In the genomic region with DNA sequence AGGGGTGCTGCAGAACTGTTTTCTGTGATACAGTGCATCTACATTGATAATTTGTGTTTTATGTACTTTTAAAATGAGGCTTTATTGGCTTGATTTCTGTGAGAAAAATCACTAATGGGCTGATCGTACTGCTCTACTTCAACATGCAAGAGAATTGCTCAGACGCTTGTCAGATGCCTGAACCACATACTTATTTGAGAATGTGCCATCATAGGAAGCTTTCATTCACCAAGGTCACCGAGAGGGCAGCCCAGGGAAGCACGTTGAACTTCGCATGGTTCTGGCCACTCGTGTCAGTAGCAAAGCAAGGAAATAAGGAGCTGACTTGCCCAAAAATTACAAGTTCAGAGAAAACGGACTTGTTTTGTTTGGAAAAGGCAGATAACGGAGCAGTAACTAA, we compare ENCODE assay signal across 11 cellular contexts.
DNase-seq lines count a peak whose midpoint lies in the region; ATAC-seq and TF ChIP-seq lines count a peak whose summit lies in the region.
"Had no signal": no experiment of that assay in that cellular context is flagged by ENCODE, and none has a peak within 500 bp of the region (broad histone marks: within the 10 kb centered on the region; RNA-seq: fewer than 3 reads in every experiment).

No MANE protein-coding gene starts in this region.

- no peak overlapping the region for H3K14ac ChIP-seq in mesenchymal stem cell (ENCODE audit: low read length in 2 of 2)

- H3K36me3 ChIP-seq in esophagus muscularis mucosa (no peaks in the 10 kb centered on the region), mesenchymal stem cell (ENCODE audit: control insufficient read depth in 1 of 2, insufficient read depth in 2 of 2, low read depth in 1 of 2, low read length in 2 of 2) (peaks cover 0 to 2% of the 10 kb centered on the region in 2 experiments), upper lobe of right lung (no peaks in the 10 kb centered on the region)

- H3K4me1 ChIP-seq in esophagus muscularis mucosa (peaks cover 27 to 46% (median 40%) of the 10 kb centered on the region in 4 donors), mesenchymal stem cell (ENCODE audit: control insufficient read depth, insufficient read depth, low read depth, low read length) (peaks cover 15% of the 10 kb centered on the region), upper lobe of right lung (peaks cover 16% of the 10 kb centered on the region)

- 34% methylated on average over 8 of the region's 8 CpGs for WGBS in esophagus muscularis mucosa
- 24% methylated on average over 6 of the region's 8 CpGs for WGBS in mesenchymal stem cell

- peak overlapping the region; percentile 29 to 47 (median 42) for H3K4me3 ChIP-seq in esophagus muscularis mucosa
- peak overlapping the region in 1 of 2 experiments; percentile 74 for H3K4me3 ChIP-seq in mesenchymal stem cell (ENCODE audit: insufficient read depth in 1 of 2, low read depth in 1 of 2, low read length in 2 of 2)
- peak overlapping the region; percentile 21 for H3K4me3 ChIP-seq in upper lobe of right lung
- H3K4me3 ChIP-seq: SK-N-MC had no signal

- no peaks in the 10 kb centered on the region for H3K27me3 ChIP-seq in esophagus muscularis mucosa
- H3K27me3 ChIP-seq in mesenchymal stem cell (ENCODE audit: control insufficient read depth in 1 of 2, insufficient read depth in 1 of 2, low read length in 2 of 2): no peaks in the 10 kb centered on the region
- no peaks in the 10 kb centered on the region for H3K27me3 ChIP-seq in upper lobe of right lung

- no peak for ATAC-seq in activated CD8-positive, alpha-beta memory T cell treated with anti-CD3 and anti-CD28 coated beads, Interleukin-2, amount 10 ng/mL, durations not matched to agents 7 days and 5 days
- ATAC-seq in upper lobe of right lung: peak; percentile 29
- ATAC-seq in HG03139 (IDR thresholded peaks at IDR 0.05; ENCODE audit: unreplicated experiment): no peak

- H2BK12ac ChIP-seq in mesenchymal stem cell (ENCODE audit: low read length in 2 of 2): peak overlapping the region in 1 of 2 experiments; percentile 52

- no peak overlapping the region for H3K4me2 ChIP-seq in mesenchymal stem cell (ENCODE audit: low read length, poor library complexity, severe bottlenecking)

- H2AFZ ChIP-seq in mesenchymal stem cell (ENCODE audit: low read depth, low read length): no peak overlapping the region

- no peak overlapping the region for H3K23ac ChIP-seq in mesenchymal stem cell (ENCODE audit: low read length in 2 of 2)

- peak overlapping the region; percentile 54 to 77 (median 62) for H3K27ac ChIP-seq in esophagus muscularis mucosa (replicated peaks in 1 of 4)
- peak overlapping the region; percentile 30 for H3K27ac ChIP-seq in mesenchymal stem cell (ENCODE audit: low read length, poor library complexity, severe bottlenecking)
- peak overlapping the region; percentile 63 for H3K27ac ChIP-seq in upper lobe of right lung
- H3K27ac ChIP-seq: SK-N-MC had no signal

- H4K8ac ChIP-seq in mesenchymal stem cell (ENCODE audit: low read length): peak overlapping the region; percentile 8

- H2BK15ac ChIP-seq in mesenchymal stem cell (ENCODE audit: low read depth, poor library complexity, severe bottlenecking): no peak overlapping the region

- H3K27me3 Mint-ChIP-seq in activated CD8-positive, alpha-beta memory T cell treated with anti-CD3 and anti-CD28 coated beads, Interleukin-2, amount 10 ng/mL, durations not matched to agents 7 days and 5 days: no peaks in the 10 kb centered on the region

- TF ChIP-seq CTCF in esophagus muscularis mucosa (IDR thresholded peaks at IDR 0.05): no peak
- no peak for TF ChIP-seq CTCF in upper lobe of right lung (IDR thresholded peaks at IDR 0.05)

- no peak overlapping the region for H2BK120ac ChIP-seq in mesenchymal stem cell (ENCODE audit: low read depth, low read length)

- H3K4ac ChIP-seq in mesenchymal stem cell (ENCODE audit: low read depth in 1 of 2, low read length in 2 of 2): no peak overlapping the region

- no peak overlapping the region for H4K91ac ChIP-seq in mesenchymal stem cell (ENCODE audit: low read length)

- no peak for TF ChIP-seq POLR2A in esophagus muscularis mucosa (IDR thresholded peaks at IDR 0.05; ENCODE audit: low read depth)

- H3K36me3 Mint-ChIP-seq in activated CD8-positive, alpha-beta memory T cell treated with anti-CD3 and anti-CD28 coated beads, Interleukin-2, amount 10 ng/mL, durations not matched to agents 7 days and 5 days: peaks cover 36% of the 10 kb centered on the region

- no peak overlapping the region for H3K27ac Mint-ChIP-seq in activated CD8-positive, alpha-beta memory T cell treated with anti-CD3 and anti-CD28 coated beads, Interleukin-2, amount 10 ng/mL, durations not matched to agents 7 days and 5 days

- H2BK5ac ChIP-seq in mesenchymal stem cell (ENCODE audit: low read depth, low read length, poor library complexity, severe bottlenecking): no peak overlapping the region

- no peak for TF ChIP-seq EP300 in esophagus muscularis mucosa (IDR thresholded peaks at IDR 0.05)

- peaks cover 11% of the 10 kb centered on the region for H3K79me1 ChIP-seq in mesenchymal stem cell (replicated peaks; ENCODE audit: low read length, poor library complexity, severe bottlenecking)

- CTCF ChIA-PET in activated CD8-positive, alpha-beta memory T cell treated with anti-CD3 and anti-CD28 coated beads, Interleukin-2, amount 10 ng/mL, durations not matched to agents 7 days and 5 days (lab: Charles Lee): no interaction called here

- no peak overlapping the region for H3K4me3 Mint-ChIP-seq in activated CD8-positive, alpha-beta memory T cell treated with anti-CD3 and anti-CD28 coated beads, Interleukin-2, amount 10 ng/mL, durations not matched to agents 7 days and 5 days

- peak overlapping the region in 1 of 2 experiments; percentile 70 for H3K18ac ChIP-seq in mesenchymal stem cell (ENCODE audit: low read depth in 1 of 2, low read length in 2 of 2)

- peak overlapping the region; percentile 86 for H3K9ac ChIP-seq in mesenchymal stem cell (ENCODE audit: low read length)

- H3K9me3 Mint-ChIP-seq in activated CD8-positive, alpha-beta memory T cell treated with anti-CD3 and anti-CD28 coated beads, Interleukin-2, amount 10 ng/mL, durations not matched to agents 7 days and 5 days (ENCODE audit: low read depth): no peaks in the 10 kb centered on the region

- H3K9me3 ChIP-seq in esophagus muscularis mucosa: no peaks in the 10 kb centered on the region
- H3K9me3 ChIP-seq in mesenchymal stem cell (ENCODE audit: control insufficient read depth, low read length): no peaks in the 10 kb centered on the region
- H3K9me3 ChIP-seq in upper lobe of right lung: no peaks in the 10 kb centered on the region

- intact Hi-C loops in esophagus muscularis mucosa (cut with DNase I): no loop called here
- intact Hi-C loops in upper lobe of right lung (cut with DNase I): no loop called here

- DNase-seq in activated CD8-positive, alpha-beta memory T cell treated with anti-CD3 and anti-CD28 coated beads, Interleukin-2, amount 50 U/mL, for 48 hours: peak; percentile 15
- no peak for DNase-seq in activated CD8-positive, alpha-beta memory T cell treated with anti-CD3 and anti-CD28 coated beads, Interleukin-2, amount 10 ng/mL, durations not matched to agents 7 days and 5 days
- peak; percentile 89 for DNase-seq in esophagus muscularis mucosa (ENCODE audit: extremely low spot score)
- DNase-seq in mesenchymal stem cell: peak; percentile 79
- no peak for DNase-seq in upper lobe of right lung
- no peak for DNase-seq in cerebellum (ENCODE audit: low spot score)
- DNase-seq in NCI-H146 (lab: John Stamatoyannopoulos, UW): no peak
- DNase-seq: NCI-H1694 treated with DMSO at 0.1 percent for 48 hours; stimulated activated naive CD4-positive, alpha-beta T cell treated with Interleukin-2 at 50 U/mL for 16 hours had no signal

- no peaks in the 10 kb centered on the region for H3K4me1 Mint-ChIP-seq in activated CD8-positive, alpha-beta memory T cell treated with anti-CD3 and anti-CD28 coated beads, Interleukin-2, amount 10 ng/mL, durations not matched to agents 7 days and 5 days

- H2AK5ac ChIP-seq in mesenchymal stem cell (ENCODE audit: low read length, severe bottlenecking): peak overlapping the region; percentile 80

Comparison
In these comparisons a context has a peak if more than half of its experiments do, and no peak if none do; other contexts are left out.
1. DNase-seq: peak in activated CD8-positive, alpha-beta memory T cell treated with anti-CD3 and anti-CD28 coated beads, Interleukin-2, amount 50 U/mL, for 48 hours (single experiment), esophagus muscularis mucosa (single experiment) and mesenchymal stem cell (single experiment); none in activated CD8-positive, alpha-beta memory T cell treated with anti-CD3 and anti-CD28 coated beads, Interleukin-2, amount 10 ng/mL, durations not matched to agents 7 days and 5 days (single experiment), upper lobe of right lung (single experiment), cerebellum (single experiment) and NCI-H146 (single experiment).
2. Peak in every context shown above with its lines, with median percentiles within 50 percentile points of each other: H3K27ac ChIP-seq.